In the genomic region with DNA sequence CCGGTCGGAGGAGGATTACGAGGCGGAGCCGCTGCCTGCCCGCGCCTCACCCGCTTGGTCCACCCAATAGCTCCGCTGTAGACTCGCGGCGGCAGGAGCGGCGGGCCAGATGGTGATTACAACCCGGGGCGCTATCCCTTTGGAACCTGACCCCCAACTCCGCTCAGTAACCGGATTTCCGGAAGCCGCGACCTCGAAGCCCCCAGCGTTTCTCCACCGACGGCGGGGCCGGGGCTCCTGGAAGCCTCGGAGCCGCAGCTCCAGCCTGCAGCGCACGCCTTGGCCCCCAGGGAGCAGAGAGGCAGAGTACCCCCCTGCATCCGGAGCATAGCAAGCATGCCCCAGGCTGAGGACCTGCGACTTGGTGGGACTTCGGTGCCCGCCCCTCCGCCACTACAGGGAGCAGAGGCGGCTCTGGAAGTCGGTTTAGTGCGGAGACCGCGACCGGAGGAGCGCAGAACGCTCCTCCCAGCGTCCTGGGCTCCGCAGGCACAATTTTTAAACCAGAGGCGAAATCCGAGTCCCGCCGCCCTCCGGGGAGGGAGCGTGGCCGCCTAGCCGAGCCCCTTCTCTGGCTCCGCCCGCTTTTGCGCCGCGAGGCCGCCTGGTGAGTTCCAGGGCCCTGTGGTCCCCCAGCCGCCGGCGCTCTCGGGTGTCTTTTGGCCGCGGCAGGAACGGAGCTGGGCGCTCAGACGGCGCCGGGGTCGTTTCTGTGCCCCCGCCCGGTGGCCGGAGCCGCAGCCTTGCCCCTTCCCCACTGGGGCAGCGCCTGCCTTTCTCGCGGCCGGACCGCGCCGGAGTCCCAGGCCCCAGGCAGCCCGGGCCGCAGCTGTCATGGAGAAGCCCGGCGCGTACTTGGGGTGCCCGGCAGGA, we compare ENCODE assay signal across 8 cellular contexts. TPM values are rescaled to one million over a fixed set of nuclear protein-coding genes. Genes with fewer than 3 reads are reported as not detected.
DNase-seq lines count a peak whose midpoint lies in the region; ATAC-seq, FAIRE-seq and TF ChIP-seq lines count a peak whose summit lies in the region.

No MANE protein-coding gene starts in this region.

- H3K36me3 ChIP-seq in HCT116 (ENCODE audit: control insufficient read depth in 1 of 2, insufficient read depth in 2 of 2, low read length in 2 of 2) (no peaks in the 10 kb centered on the region), fibroblast of lung (ENCODE audit: control insufficient read depth, insufficient read depth, low read length) (no peaks in the 10 kb centered on the region)

- DNase-seq in AG08395 (ENCODE audit: low spot score) (peak; percentile 22), HCT116 (ENCODE audit: low read depth, low spot score) (no peak), fibroblast of lung (ENCODE audit: low read depth in 2 of 2) (peak; percentile 10 to 24), neural crest cell (ENCODE audit: low read depth, low spot score) (peak; percentile 15), DMS153 (lab: John Stamatoyannopoulos, UW) (no peak), NAMALWA (ENCODE audit: low spot score) (no peak), GM19239 (ENCODE audit: insufficient read length, low spot score) (no peak)
- peak; percentile 24 for DNase-seq in activated CD8-positive, alpha-beta memory T cell treated with anti-CD3 and anti-CD28 coated beads, Interleukin-2, amount 50 U/mL, for 4 hours

- H4K20me1 ChIP-seq in HCT116 (ENCODE audit: insufficient read depth) (no peaks in the 10 kb centered on the region), fibroblast of lung (ENCODE audit: control insufficient read depth, extremely low read depth, insufficient read depth, low read length) (no peaks in the 10 kb centered on the region)

- peak overlapping the region; percentile 63 for H3K27ac ChIP-seq in HCT116 (ENCODE audit: low read depth, low read length)
- H3K27ac ChIP-seq in fibroblast of lung (ENCODE audit: insufficient read depth, low read length), result no peak overlapping the region

- peak; percentile 53 for ATAC-seq in HCT116

- peaks cover 95% of the 10 kb centered on the region for H3K27me3 Mint-ChIP-seq in neural crest cell (ENCODE audit: low read depth)

- H3K9ac ChIP-seq in HCT116 (ENCODE audit: low read length) (peak overlapping the region; percentile 60), fibroblast of lung (ENCODE audit: insufficient read depth, low read length) (no peak overlapping the region)

- no peak overlapping the region for H3K27ac Mint-ChIP-seq in neural crest cell (ENCODE audit: unreplicated experiment)

- no peak for TF ChIP-seq POLR2A in HCT116 (IDR thresholded peaks at IDR 0.05; ENCODE audit: borderline replicate concordance, extremely low read depth, insufficient read depth, insufficient read length)

- CTCF ChIA-PET in HCT116 (lab: Charles Lee), result interaction anchor here (1.2 to 2.0 kb wide), 5 partner anchors 8 to 325 kb away, joined by 4 to 13 read pairs (median 6); a partner anchor contains a TSS

- H2AFZ ChIP-seq in HCT116 (ENCODE audit: low read depth, low read length, poor library complexity, severe bottlenecking), result peak overlapping the region; percentile 66
- H2AFZ ChIP-seq in fibroblast of lung (ENCODE audit: low read length), result no peak overlapping the region

- no peak for FAIRE-seq in GM19239 (lab: Jason Lieb, UNC)

- intact Hi-C loops in HCT116 (cut with micrococcal nuclease), result loop anchor here (2.0 to 5.0 kb wide), 2 partner anchors 108 to 350 kb away; no protein-coding TSS in a partner anchor

- H3K4me2 ChIP-seq in HCT116 (ENCODE audit: low read length) (peak overlapping the region; percentile 98), fibroblast of lung (ENCODE audit: extremely low read depth, insufficient read depth, low read length) (peak overlapping the region; percentile 13)

- TF ChIP-seq CTCF in HCT116 (IDR thresholded peaks at IDR 0.05 in 2 of 3, conservative IDR thresholded peaks at IDR 0.05 in 1 of 3; ENCODE audit: borderline replicate concordance in 1 of 3, insufficient read depth in 1 of 3, low read depth in 2 of 3, low read length in 2 of 3) (no peak; a peak in 1 of 6 replicates), fibroblast of lung (conservative IDR thresholded peaks at IDR 0.05 in 1 of 2, IDR thresholded peaks at IDR 0.05 in 1 of 2; ENCODE audit: low read depth in 1 of 2, low read length in 2 of 2) (no peak), neural crest cell (conservative IDR thresholded peaks at IDR 0.05) (peak; percentile 29)

- H3K4me3 Mint-ChIP-seq in neural crest cell, result peak overlapping the region; percentile 78

- RAD21 ChIA-PET in HCT116 (lab: Charles Lee; ENCODE audit: low non-redundant PET in 1 of 2, low total read pairs in 2 of 2, uncharacterized antibody in 2 of 2, unreplicated experiment in 2 of 2), result interaction anchor here in 1 of 2 experiments (2.0 kb wide), 1 partner anchor 29 kb away, joined by 4 read pairs; no protein-coding TSS in a partner anchor

- H3K4me3 ChIP-seq in HCT116 (replicated peaks in 1 of 2; ENCODE audit: low read depth in 1 of 2, low read length in 2 of 2), result peak overlapping the region; percentile 59 to 68
- H3K4me3 ChIP-seq in fibroblast of lung (replicated peaks in 1 of 4; ENCODE audit: control extremely low read depth in 1 of 4, insufficient read depth in 1 of 4, low read depth in 3 of 4, low read length in 4 of 4), result peak overlapping the region in 2 of 4 experiments; percentile 39 to 54

- no peaks in the 10 kb centered on the region for H3K9me2 ChIP-seq in HCT116 (ENCODE audit: insufficient read depth)

- POLR2A ChIA-PET in HCT116 (lab: Charles Lee), result interaction anchor here (2.4 kb wide), 1 partner anchor 29 kb away, joined by 12 read pairs; a partner anchor contains a TSS

- H3K4me1 Mint-ChIP-seq in neural crest cell, result peaks cover 3% of the 10 kb centered on the region

- H3K36me3 Mint-ChIP-seq in neural crest cell (ENCODE audit: low read depth), result no peaks in the 10 kb centered on the region

- TF ChIP-seq RAD21 in HCT116 (IDR thresholded peaks at IDR 0.05; ENCODE audit: low read depth), result no peak

- BruUV-seq in HCT116 (replicated peaks; lab: Mats Ljungman, UMichigan), result no TSS peak

- no peaks in the 10 kb centered on the region for H3K9me3 Mint-ChIP-seq in neural crest cell

- H3K27me3 ChIP-seq in HCT116 (ENCODE audit: insufficient read depth, low read length) (no peaks in the 10 kb centered on the region), fibroblast of lung (ENCODE audit: control insufficient read depth, insufficient read depth, low read length) (peaks cover 20% of the 10 kb centered on the region)

- peaks cover 8 to 29% of the 10 kb centered on the region in 2 experiments for H3K4me1 ChIP-seq in HCT116 (ENCODE audit: control insufficient read depth in 1 of 2, insufficient read depth in 2 of 2, low read length in 2 of 2)
- no peaks in the 10 kb centered on the region for H3K4me1 ChIP-seq in fibroblast of lung (ENCODE audit: control insufficient read depth, extremely low read depth, insufficient read depth, low read length)

- no peaks in the 10 kb centered on the region for H3K9me3 ChIP-seq in HCT116 (ENCODE audit: control insufficient read depth in 1 of 2, insufficient read depth in 1 of 2, low read depth in 1 of 2, low read length in 2 of 2)
- no peaks in the 10 kb centered on the region for H3K9me3 ChIP-seq in fibroblast of lung (ENCODE audit: control insufficient read depth, insufficient read depth, low read depth, low read length)

- no peaks in the 10 kb centered on the region for H3K79me2 ChIP-seq in HCT116 (ENCODE audit: insufficient read depth, low read length)
- no peaks in the 10 kb centered on the region for H3K79me2 ChIP-seq in fibroblast of lung (ENCODE audit: control insufficient read depth, insufficient read depth, low read length)

TF ChIP-seq in HCT116, 20 proteins besides CTCF, POLR2A, EP300 and RAD21:
- peak; percentile 14; the same call in 1 of the 2 replicates for TF ChIP-seq POLR2AphosphoS5 (IDR thresholded peaks at IDR 0.05; ENCODE audit: low read depth, low read length)
- no peak for TF ChIP-seq EZH2phosphoT487 (IDR thresholded peaks at IDR 0.05; ENCODE audit: borderline replicate concordance)
- TF ChIP-seq SRF (IDR thresholded peaks at IDR 0.05; ENCODE audit: low read depth), result no peak
- TF ChIP-seq, protein P1, sequence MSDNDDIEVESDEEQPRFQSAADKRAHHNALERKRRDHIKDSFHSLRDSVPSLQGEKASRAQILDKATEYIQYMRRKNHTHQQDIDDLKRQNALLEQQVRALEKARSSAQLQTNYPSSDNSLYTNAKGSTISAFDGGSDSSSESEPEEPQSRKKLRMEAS (IDR thresholded peaks at IDR 0.05), result 0 out of 2 replicates have a peak, but pooled peaks have one; percentile 53
- TF ChIP-seq ZFX (IDR thresholded peaks at IDR 0.05), result peak; percentile 28; the same call in 1 of the 2 replicates
- TF ChIP-seq CEBPB (IDR thresholded peaks at IDR 0.05; ENCODE audit: low read depth), result no peak
- TF ChIP-seq FOSL1 (IDR thresholded peaks at IDR 0.05; ENCODE audit: low read depth), result no peak
- TF ChIP-seq, protein P2, sequence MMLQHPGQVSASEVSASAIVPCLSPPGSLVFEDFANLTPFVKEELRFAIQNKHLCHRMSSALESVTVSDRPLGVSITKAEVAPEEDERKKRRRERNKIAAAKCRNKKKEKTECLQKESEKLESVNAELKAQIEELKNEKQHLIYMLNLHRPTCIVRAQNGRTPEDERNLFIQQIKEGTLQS (IDR thresholded peaks at IDR 0.05), result no peak
- TF ChIP-seq CBX3 (IDR thresholded peaks at IDR 0.05; ENCODE audit: low read depth), result no peak

RNA-seq across cellular contexts. Expression of a gene that starts 28.2 kb away (rescaled TPM):
- total RNA-seq in HCT116 (2021; ENCODE audit: unreplicated experiment), result 40.0 TPM
- polyA plus RNA-seq in HCT116 (2012), result 21.7 and 25.5 TPM in 2 replicates
- 13.9 TPM in 2 replicates for total RNA-seq in fibroblast of lung
- polyA plus RNA-seq in fibroblast of lung, result 6.4 and 7.8 TPM in 2 replicates
- 15.6 and 16.8 TPM in 2 replicates for polyA plus RNA-seq in fibroblast of lung (2012)
- polyA minus RNA-seq in fibroblast of lung (ENCODE audit: low replicate concordance), result 2.0 and 3.6 TPM in 2 replicates
- total RNA-seq in neural crest cell, result 27.7 TPM in 2 replicates

Comparison
In these comparisons a context has a peak if more than half of its experiments do, and no peak if none do; other contexts are left out.
1. DNase-seq: peak in AG08395 (single experiment), activated CD8-positive, alpha-beta memory T cell treated with anti-CD3 and anti-CD28 coated beads, Interleukin-2, amount 50 U/mL, for 4 hours (single experiment), fibroblast of lung (2 of 2) and neural crest cell (single experiment); none in HCT116 (single experiment), DMS153 (single experiment), NAMALWA (single experiment) and GM19239 (single experiment).